ENCODE assay signal across 1 cellular context in the genomic region with DNA sequence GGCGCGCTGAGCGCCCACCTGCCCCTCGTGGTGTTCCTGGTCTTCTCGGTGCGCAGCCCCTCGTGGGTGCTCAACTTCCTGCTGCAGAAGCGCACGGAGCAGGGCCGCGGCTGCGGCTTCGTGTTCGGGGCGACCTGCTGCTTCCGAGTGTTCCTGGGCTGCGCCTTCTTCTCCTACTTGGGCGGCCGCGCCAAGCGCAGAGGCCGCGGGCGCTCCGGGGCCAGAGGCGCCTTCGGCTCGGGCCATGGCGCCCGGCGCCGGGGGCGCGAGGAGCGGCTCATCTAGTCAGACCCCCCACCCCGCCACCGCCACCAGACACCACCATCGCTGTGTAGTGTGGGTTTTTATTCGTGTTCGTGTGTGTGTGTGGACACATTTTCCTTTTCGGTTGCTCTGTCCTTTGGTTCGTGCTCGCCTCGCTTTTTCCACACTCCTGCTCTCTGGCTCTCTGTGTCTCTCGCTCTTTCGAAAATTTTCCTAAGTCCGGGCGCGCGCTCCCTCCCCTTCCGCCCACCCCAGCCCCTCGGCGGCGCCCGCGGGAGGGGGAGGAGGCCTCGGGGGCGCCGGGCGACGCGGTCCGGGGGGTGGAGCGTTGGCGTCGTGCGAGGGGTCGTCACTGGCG.
TF ChIP-seq lines count a peak whose summit lies in the region.

No MANE protein-coding gene starts in this region.

TF ChIP-seq in HepG2, 621 proteins besides CTCF, POLR2A, EP300 and RAD21 (continued from another document and continues in another):
- TF ChIP-seq, protein P1, sequence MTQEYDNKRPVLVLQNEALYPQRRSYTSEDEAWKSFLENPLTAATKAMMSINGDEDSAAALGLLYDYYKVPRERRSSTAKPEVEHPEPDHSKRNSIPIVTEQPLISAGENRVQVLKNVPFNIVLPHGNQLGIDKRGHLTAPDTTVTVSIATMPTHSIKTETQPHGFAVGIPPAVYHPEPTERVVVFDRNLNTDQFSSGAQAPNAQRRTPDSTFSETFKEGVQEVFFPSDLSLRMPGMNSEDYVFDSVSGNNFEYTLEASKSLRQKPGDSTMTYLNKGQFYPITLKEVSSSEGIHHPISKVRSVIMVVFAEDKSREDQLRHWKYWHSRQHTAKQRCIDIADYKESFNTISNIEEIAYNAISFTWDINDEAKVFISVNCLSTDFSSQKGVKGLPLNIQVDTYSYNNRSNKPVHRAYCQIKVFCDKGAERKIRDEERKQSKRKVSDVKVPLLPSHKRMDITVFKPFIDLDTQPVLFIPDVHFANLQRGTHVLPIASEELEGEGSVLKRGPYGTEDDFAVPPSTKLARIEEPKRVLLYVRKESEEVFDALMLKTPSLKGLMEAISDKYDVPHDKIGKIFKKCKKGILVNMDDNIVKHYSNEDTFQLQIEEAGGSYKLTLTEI (CRISPR knock-in tag; conservative IDR thresholded peaks at IDR 0.05) = no peak
- TF ChIP-seq NFE2L2 (IDR thresholded peaks at IDR 0.05; ENCODE audit: low read length) (no peak), SMAD9 (CRISPR knock-in tag; IDR thresholded peaks at IDR 0.05) (no peak), ZMAT3 (CRISPR knock-in tag; conservative IDR thresholded peaks at IDR 0.05) (0 out of 2 replicates have a peak, but pooled peaks have one; percentile 23), MIXL1 (CRISPR knock-in tag; IDR thresholded peaks at IDR 0.05) (no peak), SOX5 (CRISPR knock-in tag; IDR thresholded peaks at IDR 0.05; ENCODE audit: borderline replicate concordance) (peak; percentile 24; the same call in 1 of the 2 replicates), ZBTB20 (CRISPR knock-in tag; IDR thresholded peaks at IDR 0.05; ENCODE audit: borderline replicate concordance, low read depth) (peak; percentile 40; the same call in 1 of the 2 replicates), FOXA3 (CRISPR knock-in tag; IDR thresholded peaks at IDR 0.05) (peak; percentile 47), NKX3-1 (CRISPR knock-in tag; IDR thresholded peaks at IDR 0.05) (no peak), MTF2 (CRISPR knock-in tag; IDR thresholded peaks at IDR 0.05; ENCODE audit: borderline replicate concordance) (no peak), CEBPG (CRISPR knock-in tag; IDR thresholded peaks at IDR 0.05) (no peak), KAT7 (CRISPR knock-in tag; IDR thresholded peaks at IDR 0.05; ENCODE audit: borderline replicate concordance) (0 out of 2 replicates have a peak, but pooled peaks have one; percentile 47), ZMYM2 (CRISPR knock-in tag; IDR thresholded peaks at IDR 0.05) (no peak), ARID2 (CRISPR knock-in tag; IDR thresholded peaks at IDR 0.05; ENCODE audit: borderline replicate concordance) (peak; percentile 83), HNRNPLL (IDR thresholded peaks at IDR 0.05; ENCODE audit: low read depth, low read length, poor library complexity, severe bottlenecking) (peak; percentile 66), BHLHE40 (IDR thresholded peaks at IDR 0.05; ENCODE audit: low read length) (no peak), GATA4 (IDR thresholded peaks at IDR 0.05; ENCODE audit: borderline replicate concordance, low read depth) (0 out of 2 replicates have a peak, but pooled peaks have one; percentile 55), GTF3A (CRISPR knock-in tag; conservative IDR thresholded peaks at IDR 0.05) (no peak), SNAI1 (CRISPR knock-in tag; IDR thresholded peaks at IDR 0.05; ENCODE audit: borderline replicate concordance) (no peak), ZNF556 (CRISPR knock-in tag; IDR thresholded peaks at IDR 0.05; ENCODE audit: borderline replicate concordance) (0 out of 2 replicates have a peak, but pooled peaks have one; percentile 21), ZNF256 (CRISPR knock-in tag; conservative IDR thresholded peaks at IDR 0.05) (peak; percentile 67; the same call in 1 of the 2 replicates)
- TF ChIP-seq, protein P2, sequence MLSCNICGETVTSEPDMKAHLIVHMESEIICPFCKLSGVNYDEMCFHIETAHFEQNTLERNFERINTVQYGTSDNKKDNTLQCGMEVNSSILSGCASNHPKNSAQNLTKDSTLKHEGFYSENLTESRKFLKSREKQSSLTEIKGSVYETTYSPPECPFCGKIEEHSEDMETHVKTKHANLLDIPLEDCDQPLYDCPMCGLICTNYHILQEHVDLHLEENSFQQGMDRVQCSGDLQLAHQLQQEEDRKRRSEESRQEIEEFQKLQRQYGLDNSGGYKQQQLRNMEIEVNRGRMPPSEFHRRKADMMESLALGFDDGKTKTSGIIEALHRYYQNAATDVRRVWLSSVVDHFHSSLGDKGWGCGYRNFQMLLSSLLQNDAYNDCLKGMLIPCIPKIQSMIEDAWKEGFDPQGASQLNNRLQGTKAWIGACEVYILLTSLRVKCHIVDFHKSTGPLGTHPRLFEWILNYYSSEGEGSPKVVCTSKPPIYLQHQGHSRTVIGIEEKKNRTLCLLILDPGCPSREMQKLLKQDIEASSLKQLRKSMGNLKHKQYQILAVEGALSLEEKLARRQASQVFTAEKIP (CRISPR knock-in tag; IDR thresholded peaks at IDR 0.05; ENCODE audit: borderline replicate concordance) = no peak
- TF ChIP-seq, protein P3, sequence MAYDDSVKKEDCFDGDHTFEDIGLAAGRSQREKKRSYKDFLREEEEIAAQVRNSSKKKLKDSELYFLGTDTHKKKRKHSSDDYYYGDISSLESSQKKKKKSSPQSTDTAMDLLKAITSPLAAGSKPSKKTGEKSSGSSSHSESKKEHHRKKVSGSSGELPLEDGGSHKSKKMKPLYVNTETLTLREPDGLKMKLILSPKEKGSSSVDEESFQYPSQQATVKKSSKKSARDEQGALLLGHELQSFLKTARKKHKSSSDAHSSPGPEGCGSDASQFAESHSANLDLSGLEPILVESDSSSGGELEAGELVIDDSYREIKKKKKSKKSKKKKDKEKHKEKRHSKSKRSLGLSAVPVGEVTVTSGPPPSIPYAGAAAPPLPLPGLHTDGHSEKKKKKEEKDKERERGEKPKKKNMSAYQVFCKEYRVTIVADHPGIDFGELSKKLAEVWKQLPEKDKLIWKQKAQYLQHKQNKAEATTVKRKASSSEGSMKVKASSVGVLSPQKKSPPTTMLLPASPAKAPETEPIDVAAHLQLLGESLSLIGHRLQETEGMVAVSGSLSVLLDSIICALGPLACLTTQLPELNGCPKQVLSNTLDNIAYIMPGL (CRISPR knock-in tag; IDR thresholded peaks at IDR 0.05; ENCODE audit: borderline replicate concordance in 1 of 2, low read depth in 1 of 2) = peak; percentile 1 to 71; a peak in 1 of 4 replicates
- TF ChIP-seq, protein P4, sequence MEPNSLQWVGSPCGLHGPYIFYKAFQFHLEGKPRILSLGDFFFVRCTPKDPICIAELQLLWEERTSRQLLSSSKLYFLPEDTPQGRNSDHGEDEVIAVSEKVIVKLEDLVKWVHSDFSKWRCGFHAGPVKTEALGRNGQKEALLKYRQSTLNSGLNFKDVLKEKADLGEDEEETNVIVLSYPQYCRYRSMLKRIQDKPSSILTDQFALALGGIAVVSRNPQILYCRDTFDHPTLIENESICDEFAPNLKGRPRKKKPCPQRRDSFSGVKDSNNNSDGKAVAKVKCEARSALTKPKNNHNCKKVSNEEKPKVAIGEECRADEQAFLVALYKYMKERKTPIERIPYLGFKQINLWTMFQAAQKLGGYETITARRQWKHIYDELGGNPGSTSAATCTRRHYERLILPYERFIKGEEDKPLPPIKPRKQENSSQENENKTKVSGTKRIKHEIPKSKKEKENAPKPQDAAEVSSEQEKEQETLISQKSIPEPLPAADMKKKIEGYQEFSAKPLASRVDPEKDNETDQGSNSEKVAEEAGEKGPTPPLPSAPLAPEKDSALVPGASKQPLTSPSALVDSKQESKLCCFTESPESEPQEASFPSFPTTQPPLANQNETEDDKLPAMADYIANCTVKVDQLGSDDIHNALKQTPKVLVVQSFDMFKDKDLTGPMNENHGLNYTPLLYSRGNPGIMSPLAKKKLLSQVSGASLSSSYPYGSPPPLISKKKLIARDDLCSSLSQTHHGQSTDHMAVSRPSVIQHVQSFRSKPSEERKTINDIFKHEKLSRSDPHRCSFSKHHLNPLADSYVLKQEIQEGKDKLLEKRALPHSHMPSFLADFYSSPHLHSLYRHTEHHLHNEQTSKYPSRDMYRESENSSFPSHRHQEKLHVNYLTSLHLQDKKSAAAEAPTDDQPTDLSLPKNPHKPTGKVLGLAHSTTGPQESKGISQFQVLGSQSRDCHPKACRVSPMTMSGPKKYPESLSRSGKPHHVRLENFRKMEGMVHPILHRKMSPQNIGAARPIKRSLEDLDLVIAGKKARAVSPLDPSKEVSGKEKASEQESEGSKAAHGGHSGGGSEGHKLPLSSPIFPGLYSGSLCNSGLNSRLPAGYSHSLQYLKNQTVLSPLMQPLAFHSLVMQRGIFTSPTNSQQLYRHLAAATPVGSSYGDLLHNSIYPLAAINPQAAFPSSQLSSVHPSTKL (CRISPR knock-in tag; IDR thresholded peaks at IDR 0.05) = peak; percentile 41; the same call in 1 of the 2 replicates
- TF ChIP-seq, protein P5, sequence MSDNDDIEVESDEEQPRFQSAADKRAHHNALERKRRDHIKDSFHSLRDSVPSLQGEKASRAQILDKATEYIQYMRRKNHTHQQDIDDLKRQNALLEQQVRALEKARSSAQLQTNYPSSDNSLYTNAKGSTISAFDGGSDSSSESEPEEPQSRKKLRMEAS (IDR thresholded peaks at IDR 0.05) = peak; percentile 73; the same call in 1 of the 2 replicates
- TF ChIP-seq, protein P6, sequence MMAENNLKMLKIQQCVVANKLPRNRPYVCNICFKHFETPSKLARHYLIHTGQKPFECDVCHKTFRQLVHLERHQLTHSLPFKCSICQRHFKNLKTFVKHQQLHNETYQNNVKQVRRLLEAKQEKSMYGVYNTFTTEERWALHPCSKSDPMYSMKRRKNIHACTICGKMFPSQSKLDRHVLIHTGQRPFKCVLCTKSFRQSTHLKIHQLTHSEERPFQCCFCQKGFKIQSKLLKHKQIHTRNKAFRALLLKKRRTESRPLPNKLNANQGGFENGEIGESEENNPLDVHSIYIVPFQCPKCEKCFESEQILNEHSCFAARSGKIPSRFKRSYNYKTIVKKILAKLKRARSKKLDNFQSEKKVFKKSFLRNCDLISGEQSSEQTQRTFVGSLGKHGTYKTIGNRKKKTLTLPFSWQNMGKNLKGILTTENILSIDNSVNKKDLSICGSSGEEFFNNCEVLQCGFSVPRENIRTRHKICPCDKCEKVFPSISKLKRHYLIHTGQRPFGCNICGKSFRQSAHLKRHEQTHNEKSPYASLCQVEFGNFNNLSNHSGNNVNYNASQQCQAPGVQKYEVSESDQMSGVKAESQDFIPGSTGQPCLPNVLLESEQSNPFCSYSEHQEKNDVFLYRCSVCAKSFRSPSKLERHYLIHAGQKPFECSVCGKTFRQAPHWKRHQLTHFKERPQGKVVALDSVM (CRISPR knock-in tag; IDR thresholded peaks at IDR 0.05) = no peak
- TF ChIP-seq, protein P7, sequence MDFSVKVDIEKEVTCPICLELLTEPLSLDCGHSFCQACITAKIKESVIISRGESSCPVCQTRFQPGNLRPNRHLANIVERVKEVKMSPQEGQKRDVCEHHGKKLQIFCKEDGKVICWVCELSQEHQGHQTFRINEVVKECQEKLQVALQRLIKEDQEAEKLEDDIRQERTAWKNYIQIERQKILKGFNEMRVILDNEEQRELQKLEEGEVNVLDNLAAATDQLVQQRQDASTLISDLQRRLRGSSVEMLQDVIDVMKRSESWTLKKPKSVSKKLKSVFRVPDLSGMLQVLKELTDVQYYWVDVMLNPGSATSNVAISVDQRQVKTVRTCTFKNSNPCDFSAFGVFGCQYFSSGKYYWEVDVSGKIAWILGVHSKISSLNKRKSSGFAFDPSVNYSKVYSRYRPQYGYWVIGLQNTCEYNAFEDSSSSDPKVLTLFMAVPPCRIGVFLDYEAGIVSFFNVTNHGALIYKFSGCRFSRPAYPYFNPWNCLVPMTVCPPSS (IDR thresholded peaks at IDR 0.05) = no peak
- TF ChIP-seq, protein P8, sequence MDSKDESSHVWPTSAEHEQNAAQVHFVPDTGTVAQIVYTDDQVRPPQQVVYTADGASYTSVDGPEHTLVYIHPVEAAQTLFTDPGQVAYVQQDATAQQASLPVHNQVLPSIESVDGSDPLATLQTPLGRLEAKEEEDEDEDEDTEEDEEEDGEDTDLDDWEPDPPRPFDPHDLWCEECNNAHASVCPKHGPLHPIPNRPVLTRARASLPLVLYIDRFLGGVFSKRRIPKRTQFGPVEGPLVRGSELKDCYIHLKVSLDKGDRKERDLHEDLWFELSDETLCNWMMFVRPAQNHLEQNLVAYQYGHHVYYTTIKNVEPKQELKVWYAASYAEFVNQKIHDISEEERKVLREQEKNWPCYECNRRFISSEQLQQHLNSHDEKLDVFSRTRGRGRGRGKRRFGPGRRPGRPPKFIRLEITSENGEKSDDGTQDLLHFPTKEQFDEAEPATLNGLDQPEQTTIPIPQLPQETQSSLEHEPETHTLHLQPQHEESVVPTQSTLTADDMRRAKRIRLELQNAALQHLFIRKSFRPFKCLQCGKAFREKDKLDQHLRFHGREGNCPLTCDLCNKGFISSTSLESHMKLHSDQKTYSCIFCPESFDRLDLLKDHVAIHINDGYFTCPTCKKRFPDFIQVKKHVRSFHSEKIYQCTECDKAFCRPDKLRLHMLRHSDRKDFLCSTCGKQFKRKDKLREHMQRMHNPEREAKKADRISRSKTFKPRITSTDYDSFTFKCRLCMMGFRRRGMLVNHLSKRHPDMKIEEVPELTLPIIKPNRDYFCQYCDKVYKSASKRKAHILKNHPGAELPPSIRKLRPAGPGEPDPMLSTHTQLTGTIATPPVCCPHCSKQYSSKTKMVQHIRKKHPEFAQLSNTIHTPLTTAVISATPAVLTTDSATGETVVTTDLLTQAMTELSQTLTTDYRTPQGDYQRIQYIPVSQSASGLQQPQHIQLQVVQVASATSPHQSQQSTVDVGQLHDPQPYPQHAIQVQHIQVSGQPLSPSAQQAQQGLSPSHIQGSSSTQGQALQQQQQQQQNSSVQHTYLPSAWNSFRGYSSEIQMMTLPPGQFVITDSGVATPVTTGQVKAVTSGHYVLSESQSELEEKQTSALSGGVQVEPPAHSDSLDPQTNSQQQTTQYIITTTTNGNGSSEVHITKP (CRISPR knock-in tag; IDR thresholded peaks at IDR 0.05; ENCODE audit: low read depth) = peak; percentile 29; the same call in 1 of the 2 replicates
- TF ChIP-seq, protein P9, sequence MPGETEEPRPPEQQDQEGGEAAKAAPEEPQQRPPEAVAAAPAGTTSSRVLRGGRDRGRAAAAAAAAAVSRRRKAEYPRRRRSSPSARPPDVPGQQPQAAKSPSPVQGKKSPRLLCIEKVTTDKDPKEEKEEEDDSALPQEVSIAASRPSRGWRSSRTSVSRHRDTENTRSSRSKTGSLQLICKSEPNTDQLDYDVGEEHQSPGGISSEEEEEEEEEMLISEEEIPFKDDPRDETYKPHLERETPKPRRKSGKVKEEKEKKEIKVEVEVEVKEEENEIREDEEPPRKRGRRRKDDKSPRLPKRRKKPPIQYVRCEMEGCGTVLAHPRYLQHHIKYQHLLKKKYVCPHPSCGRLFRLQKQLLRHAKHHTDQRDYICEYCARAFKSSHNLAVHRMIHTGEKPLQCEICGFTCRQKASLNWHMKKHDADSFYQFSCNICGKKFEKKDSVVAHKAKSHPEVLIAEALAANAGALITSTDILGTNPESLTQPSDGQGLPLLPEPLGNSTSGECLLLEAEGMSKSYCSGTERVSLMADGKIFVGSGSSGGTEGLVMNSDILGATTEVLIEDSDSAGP (CRISPR knock-in tag; IDR thresholded peaks at IDR 0.05; ENCODE audit: borderline replicate concordance) = 0 out of 2 replicates have a peak, but pooled peaks have one; percentile 61
- TF ChIP-seq, protein P10, sequence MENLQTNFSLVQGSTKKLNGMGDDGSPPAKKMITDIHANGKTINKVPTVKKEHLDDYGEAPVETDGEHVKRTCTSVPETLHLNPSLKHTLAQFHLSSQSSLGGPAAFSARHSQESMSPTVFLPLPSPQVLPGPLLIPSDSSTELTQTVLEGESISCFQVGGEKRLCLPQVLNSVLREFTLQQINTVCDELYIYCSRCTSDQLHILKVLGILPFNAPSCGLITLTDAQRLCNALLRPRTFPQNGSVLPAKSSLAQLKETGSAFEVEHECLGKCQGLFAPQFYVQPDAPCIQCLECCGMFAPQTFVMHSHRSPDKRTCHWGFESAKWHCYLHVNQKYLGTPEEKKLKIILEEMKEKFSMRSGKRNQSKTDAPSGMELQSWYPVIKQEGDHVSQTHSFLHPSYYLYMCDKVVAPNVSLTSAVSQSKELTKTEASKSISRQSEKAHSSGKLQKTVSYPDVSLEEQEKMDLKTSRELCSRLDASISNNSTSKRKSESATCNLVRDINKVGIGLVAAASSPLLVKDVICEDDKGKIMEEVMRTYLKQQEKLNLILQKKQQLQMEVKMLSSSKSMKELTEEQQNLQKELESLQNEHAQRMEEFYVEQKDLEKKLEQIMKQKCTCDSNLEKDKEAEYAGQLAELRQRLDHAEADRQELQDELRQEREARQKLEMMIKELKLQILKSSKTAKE (CRISPR knock-in tag; IDR thresholded peaks at IDR 0.05; ENCODE audit: borderline replicate concordance) = 0 out of 2 replicates have a peak, but pooled peaks have one; percentile 18
